Comparison of ENCODE assay signal across 12 cellular contexts in genomic region chr12:75471928-75472865, GRCh38.
DNase-seq lines count a peak whose midpoint lies in the region; ATAC-seq lines count a peak whose summit lies in the region.
"Had no signal": no experiment of that assay in that cellular context is flagged by ENCODE, and none has a peak within 500 bp of the region (broad histone marks: within the 10 kb centered on the region; RNA-seq: fewer than 3 reads in every experiment).

No MANE protein-coding gene starts in this region.

- DNase-seq in GDM1 (lab: John Stamatoyannopoulos, UW), result peak; percentile 52
- peak; percentile 95 for DNase-seq in MV-4-11 (lab: John Stamatoyannopoulos, UW)
- DNase-seq in germinal center (ENCODE audit: low spot score), result peak; percentile 27
- no peak for DNase-seq in GM19238 (ENCODE audit: insufficient read length, low spot score)
- no peak for DNase-seq in DMS53 treated with DMSO at 0.1 percent for 48 hours (lab: John Stamatoyannopoulos, UW; ENCODE audit: unreplicated experiment)
- DNase-seq: BE2C, brain microvascular endothelial cell, NCI-H187 treated with DMSO at 0.1 percent for 48 hours had no signal

- ATAC-seq in HG02678 (IDR thresholded peaks at IDR 0.05; ENCODE audit: unreplicated experiment) (peak; percentile 53), GM21515 (IDR thresholded peaks at IDR 0.05; ENCODE audit: unreplicated experiment) (no peak), GM19324 (IDR thresholded peaks at IDR 0.05; ENCODE audit: low FRiP score, unreplicated experiment) (no peak)
- ATAC-seq: natural killer cell treated with Interleukin-12 subunit alpha and Interleukin-12 subunit beta and Interleukin-15 and Interleukin-18, amount 100 ng/mL, for 72 hours had no signal

Comparison
In these comparisons a context has a peak if more than half of its experiments do, and no peak if none do; other contexts are left out.
1. DNase-seq: peak in GDM1 (single experiment), MV-4-11 (single experiment) and germinal center (single experiment); none in GM19238 (single experiment) and DMS53 treated with DMSO at 0.1 percent for 48 hours (single experiment).